In the genomic region with DNA sequence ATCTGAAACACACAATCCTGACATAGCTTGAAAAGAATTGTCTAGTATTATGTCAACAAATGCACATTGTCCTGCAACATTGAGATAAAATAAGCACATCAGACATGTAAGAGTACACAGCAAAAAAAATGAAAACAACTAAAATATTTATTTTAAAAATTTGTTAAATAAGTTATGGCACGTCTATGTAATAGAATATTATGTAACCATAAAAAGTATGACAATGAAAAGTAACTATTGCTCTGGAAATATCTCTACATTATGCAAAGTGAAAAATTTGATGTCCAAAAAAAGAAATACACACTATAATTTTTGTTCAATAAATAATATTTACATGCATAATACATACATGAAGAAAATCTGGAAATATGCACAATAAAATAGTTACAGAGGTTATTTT, we compare ENCODE assay signal across 21 cellular contexts. TPM values are rescaled to one million over a fixed set of nuclear protein-coding genes. Genes with fewer than 3 reads are reported as not detected.
"Had no signal": no experiment of that assay in that cellular context is flagged by ENCODE, and none has a peak within 500 bp of the region (broad histone marks: within the 10 kb centered on the region; RNA-seq: fewer than 3 reads in every experiment).

No MANE protein-coding gene starts in this region.

- DNase-seq: naive thymus-derived CD8-positive, alpha-beta T cell; nephron progenitor cell; nucleus accumbens; posterior cingulate gyrus; psoas muscle; right cardiac atrium; right lobe of liver; sigmoid colon; small intestine; stimulated activated CD4-positive, alpha-beta T cell treated with anti-CD3 and anti-CD28 coated beads, Interleukin-15, amount 100 ng/mL, for 24 hours; stimulated activated CD4-positive, alpha-beta T cell treated with anti-CD3 and anti-CD28 coated beads, Interleukin-2, amount 100 ng/mL, for 24 hours; stimulated activated CD4-positive, alpha-beta T cell treated with anti-CD3 and anti-CD28 coated beads, Interleukin-2, amount 100 ng/mL, for 48 hours; stimulated activated CD4-positive, alpha-beta T cell treated with anti-CD3 and anti-CD28 coated beads, Interleukin-4, amount 100 ng/mL, for 24 hours; stimulated activated naive B cell treated with anti-CD40 and anti-IgM and Interleukin-4, amounts not matched to agents 10 μg/mL and 1 μg/mL and 100 μg/mL, for 72 hours; stimulated activated naive CD4-positive, alpha-beta T cell treated with Interleukin-2 at 50 U/mL for 16 hours; stomach; thyroid gland; trophoblast cell; uterus had no signal

- ATAC-seq: naive thymus-derived CD8-positive, alpha-beta T cell; natural killer cell treated with Interleukin-12 subunit alpha and Interleukin-12 subunit beta and Interleukin-15 and Interleukin-18, amount 100 ng/mL, for 72 hours; psoas muscle; right cardiac atrium; right lobe of liver; stimulated activated effector memory CD8-positive, alpha-beta T cell treated with anti-CD3 and anti-CD28 coated beads, Interleukin-12 subunit alpha, Interleukin-12 subunit beta, amount 100 ng/mL, for 72 hours; stimulated activated naive B cell treated with anti-CD40 and anti-IgM and Interleukin-4, amounts not matched to agents 10 μg/mL and 1 μg/mL and 100 μg/mL, for 72 hours had no signal

RNA-seq across cellular contexts. Expression of a gene that starts 9.3 kb away (rescaled TPM):
- total RNA-seq: naive thymus-derived CD8-positive, alpha-beta T cell; natural killer cell treated with Interleukin-12 subunit alpha and Interleukin-12 subunit beta and Interleukin-15 and Interleukin-18, amount 100 ng/mL, for 72 hours had no signal
